19 cellular contexts compared by ENCODE assay signal in genomic region chr15:66737243-66738010, GRCh38.
"Had no signal": no experiment of that assay in that cellular context is flagged by ENCODE, and none has a peak within 500 bp of the region (broad histone marks: within the 10 kb centered on the region; RNA-seq: fewer than 3 reads in every experiment).

No MANE protein-coding gene starts in this region.

- H3K36me3 ChIP-seq: adrenal gland, neutrophil, vagina had no signal

- H3K27me3 ChIP-seq: adrenal gland, body of pancreas, neutrophil, testis, vagina had no signal

- H3K4me3 ChIP-seq: adrenal gland, body of pancreas, testis, vagina had no signal

- H3K27me3 Mint-ChIP-seq: stimulated activated naive CD8-positive, alpha-beta T cell treated with anti-CD3 and anti-CD28 coated beads, Interleukin-15, Interleukin-2, amounts not matched to agents 100 ng/mL and 50 ng/mL, for 24 hours had no signal

- H3K9me3 Mint-ChIP-seq: activated CD8-positive, alpha-beta T cell treated with anti-CD3 and anti-CD28 coated beads for 36 hours; activated T-cell treated with anti-CD3 and anti-CD28 coated beads, Interleukin-2, amount 50 U/mL, for 4 hours; naive B cell; stimulated activated naive CD8-positive, alpha-beta T cell treated with anti-CD3 and anti-CD28 coated beads, Interleukin-15, Interleukin-2, amounts not matched to agents 100 ng/mL and 50 ng/mL, for 24 hours; WTC11 had no signal

- DNase-seq: activated CD4-positive, alpha-beta T cell treated with anti-CD3 and anti-CD28 coated beads for 48 hours; activated CD8-positive, alpha-beta T cell treated with anti-CD3 and anti-CD28 coated beads for 36 hours; activated effector memory CD4-positive, alpha-beta T cell treated with Interleukin-2 at 50 U/mL for 16 hours; activated naive CD4-positive, alpha-beta T cell treated with anti-CD3 and anti-CD28 coated beads, Interleukin-2, amount 50 U/mL, for 16 hours; activated T-cell treated with anti-CD3 and anti-CD28 coated beads, Interleukin-2, amount 50 U/mL, for 4 hours; adrenal gland; body of pancreas; central memory CD4-positive, alpha-beta T cell; cortex of kidney; effector CD8-positive, alpha-beta T cell; foreskin melanocyte; head of caudate nucleus; naive B cell; SW 1271; testis had no signal

- H3K4me3 Mint-ChIP-seq: activated CD8-positive, alpha-beta T cell treated with anti-CD3 and anti-CD28 coated beads for 36 hours; activated T-cell treated with anti-CD3 and anti-CD28 coated beads, Interleukin-2, amount 50 U/mL, for 4 hours; naive B cell; stimulated activated naive CD8-positive, alpha-beta T cell treated with anti-CD3 and anti-CD28 coated beads, Interleukin-15, Interleukin-2, amounts not matched to agents 100 ng/mL and 50 ng/mL, for 24 hours; WTC11 had no signal

- H3K27ac ChIP-seq: adrenal gland, body of pancreas, neutrophil, testis, vagina had no signal

- H3K36me3 Mint-ChIP-seq: naive B cell, WTC11 had no signal

- ATAC-seq: activated CD8-positive, alpha-beta T cell treated with anti-CD3 and anti-CD28 coated beads for 36 hours; activated T-cell treated with anti-CD3 and anti-CD28 coated beads, Interleukin-2, amount 50 U/mL, for 4 hours; body of pancreas; WTC11 had no signal

- H3K27ac Mint-ChIP-seq: activated CD8-positive, alpha-beta T cell treated with anti-CD3 and anti-CD28 coated beads for 36 hours; stimulated activated naive CD8-positive, alpha-beta T cell treated with anti-CD3 and anti-CD28 coated beads, Interleukin-15, Interleukin-2, amounts not matched to agents 100 ng/mL and 50 ng/mL, for 24 hours; WTC11 had no signal

- H3K4me1 ChIP-seq: body of pancreas had no signal

- H3K4me1 Mint-ChIP-seq: naive B cell had no signal

- H3K9me3 ChIP-seq: adrenal gland, body of pancreas, neutrophil, testis, vagina had no signal
